1 cellular context compared by ENCODE assay signal in genomic region chr3:33385423-33385822, GRCh38.
TF ChIP-seq lines count a peak whose summit lies in the region.

No MANE protein-coding gene starts in this region.

TF ChIP-seq in SK-N-SH, 30 proteins besides CTCF, POLR2A, EP300 and RAD21 (continued from another document):
- TF ChIP-seq REST (IDR thresholded peaks at IDR 0.05; ENCODE audit: low read depth, low read length) = no peak
- TF ChIP-seq TEAD4 (IDR thresholded peaks at IDR 0.05; ENCODE audit: borderline replicate concordance, insufficient read depth) = no peak
- TF ChIP-seq NRF1 (IDR thresholded peaks at IDR 0.05; ENCODE audit: low read depth, low read length) = no peak
- no peak for TF ChIP-seq NFIC (IDR thresholded peaks at IDR 0.05; ENCODE audit: borderline replicate concordance)
- TF ChIP-seq SMC3 (IDR thresholded peaks at IDR 0.05; ENCODE audit: low read depth, low read length) = no peak
- no peak for TF ChIP-seq USF2 (IDR thresholded peaks at IDR 0.05; ENCODE audit: borderline replicate concordance, low read depth, low read length)
- no peak for TF ChIP-seq SIN3A (IDR thresholded peaks at IDR 0.05; ENCODE audit: borderline replicate concordance, low read depth, low read length)
- no peak for TF ChIP-seq GABPA (IDR thresholded peaks at IDR 0.05; ENCODE audit: low read depth)
- TF ChIP-seq MAX (IDR thresholded peaks at IDR 0.05; ENCODE audit: low read depth) = no peak
- no peak for TF ChIP-seq GATA2 (CRISPR knock-in tag; IDR thresholded peaks at IDR 0.05)
- TF ChIP-seq FOXJ3 (CRISPR knock-in tag; IDR thresholded peaks at IDR 0.05) = no peak
- TF ChIP-seq ZBTB33 (IDR thresholded peaks at IDR 0.05; ENCODE audit: borderline replicate concordance, low read depth) = no peak
- TF ChIP-seq CHD2 (IDR thresholded peaks at IDR 0.05; ENCODE audit: low read length, partially characterized antibody) = no peak
- no peak for TF ChIP-seq FOXM1 (IDR thresholded peaks at IDR 0.05; ENCODE audit: low read depth)
- no peak for TF ChIP-seq MXI1 (IDR thresholded peaks at IDR 0.05; ENCODE audit: low read depth, low read length)
- TF ChIP-seq USF1 (IDR thresholded peaks at IDR 0.05; ENCODE audit: borderline replicate concordance, low read depth) = no peak
